ENCODE assay signal across 10 cellular contexts in genomic region chr16:81491522-81492188, GRCh38. TPM values are rescaled to one million over a fixed set of nuclear protein-coding genes. Genes with fewer than 3 reads are reported as not detected.
DNase-seq lines count a peak whose midpoint lies in the region; ATAC-seq and TF ChIP-seq lines count a peak whose summit lies in the region.
"Had no signal": no experiment of that assay in that cellular context is flagged by ENCODE, and none has a peak within 500 bp of the region (broad histone marks: within the 10 kb centered on the region; RNA-seq: fewer than 3 reads in every experiment).

No MANE protein-coding gene starts in this region.

- H3K9me3 ChIP-seq in right atrium auricular region, result no peaks in the 10 kb centered on the region
- no peaks in the 10 kb centered on the region for H3K9me3 ChIP-seq in vagina

- H3K36me3 Mint-ChIP-seq in stimulated activated effector memory CD8-positive, alpha-beta T cell treated with anti-CD3 and anti-CD28 coated beads, Interleukin-12 subunit alpha, Interleukin-12 subunit beta, amount 100 ng/mL, for 72 hours, result peaks cover 5% of the 10 kb centered on the region

- TF ChIP-seq CTCF in right atrium auricular region (IDR thresholded peaks at IDR 0.05) (no peak), vagina (IDR thresholded peaks at IDR 0.05) (no peak)

- H3K36me3 ChIP-seq in right atrium auricular region, result no peaks in the 10 kb centered on the region
- H3K36me3 ChIP-seq in vagina, result no peaks in the 10 kb centered on the region

- no peaks in the 10 kb centered on the region for H3K9me3 Mint-ChIP-seq in stimulated activated effector memory CD8-positive, alpha-beta T cell treated with anti-CD3 and anti-CD28 coated beads, Interleukin-12 subunit alpha, Interleukin-12 subunit beta, amount 100 ng/mL, for 72 hours
- H3K9me3 Mint-ChIP-seq: activated CD4-positive, alpha-beta T cell treated with anti-CD3 and anti-CD28 coated beads, Interleukin-2, amount 10 ng/mL, durations not matched to agents 7 days and 5 days had no signal

- H3K4me3 Mint-ChIP-seq in stimulated activated effector memory CD8-positive, alpha-beta T cell treated with anti-CD3 and anti-CD28 coated beads, Interleukin-12 subunit alpha, Interleukin-12 subunit beta, amount 100 ng/mL, for 72 hours, result no peak overlapping the region
- H3K4me3 Mint-ChIP-seq: activated CD4-positive, alpha-beta T cell treated with anti-CD3 and anti-CD28 coated beads, Interleukin-2, amount 10 ng/mL, durations not matched to agents 7 days and 5 days had no signal

- H3K4me1 Mint-ChIP-seq in stimulated activated effector memory CD8-positive, alpha-beta T cell treated with anti-CD3 and anti-CD28 coated beads, Interleukin-12 subunit alpha, Interleukin-12 subunit beta, amount 100 ng/mL, for 72 hours, result peaks cover 62% of the 10 kb centered on the region

- no peak for ATAC-seq in left cardiac atrium
- ATAC-seq in left lobe of liver, result peak; percentile 3
- no peak for ATAC-seq in stimulated activated effector memory CD8-positive, alpha-beta T cell treated with anti-CD3 and anti-CD28 coated beads, Interleukin-12 subunit alpha, Interleukin-12 subunit beta, amount 100 ng/mL, for 72 hours

- peak overlapping the region; percentile 41 to 49 for H3K27ac ChIP-seq in right atrium auricular region
- peak overlapping the region; percentile 95 for H3K27ac ChIP-seq in vagina

- intact Hi-C loops in left cardiac atrium (cut with DNase I) (no loop called here), vagina (cut with DNase I) (no loop called here)

- TF ChIP-seq POLR2A in vagina (IDR thresholded peaks at IDR 0.05), result no peak

- DNase-seq in right atrium auricular region (ENCODE audit: low spot score) (no peak), left cardiac atrium (no peak), astrocyte of the hippocampus (ENCODE audit: low read depth, low spot score) (peak; percentile 43), left lobe of liver (ENCODE audit: low spot score) (no peak), vagina (ENCODE audit: extremely low spot score in 2 of 2) (no peak), NCI-H510A treated with DMSO at 0.1 percent for 48 hours (lab: John Stamatoyannopoulos, UW) (no peak)
- no peak for DNase-seq in stimulated activated effector memory CD8-positive, alpha-beta T cell treated with anti-CD3 and anti-CD28 coated beads, Interleukin-12 subunit alpha, Interleukin-12 subunit beta, amount 100 ng/mL, for 72 hours (ENCODE audit: low spot score in 2 of 2)
- no peak for DNase-seq in stimulated activated CD4-positive, alpha-beta T cell treated with anti-CD3 and anti-CD28 coated beads, Interleukin-1b, Interleukin-23, amount 100 ng/mL, for 48 hours
- DNase-seq: activated CD4-positive, alpha-beta T cell treated with anti-CD3 and anti-CD28 coated beads, Interleukin-2, amount 10 ng/mL, durations not matched to agents 7 days and 5 days; effector memory CD4-positive, alpha-beta T cell had no signal

- H3K4me1 ChIP-seq in right atrium auricular region, result peaks cover 0 to 70% of the 10 kb centered on the region in 2 donors
- peaks cover 92% of the 10 kb centered on the region for H3K4me1 ChIP-seq in vagina

- H3K4me3 ChIP-seq in right atrium auricular region (no peak overlapping the region), vagina (no peak overlapping the region)

- no peak overlapping the region for H3K27ac Mint-ChIP-seq in stimulated activated effector memory CD8-positive, alpha-beta T cell treated with anti-CD3 and anti-CD28 coated beads, Interleukin-12 subunit alpha, Interleukin-12 subunit beta, amount 100 ng/mL, for 72 hours
- H3K27ac Mint-ChIP-seq: activated CD4-positive, alpha-beta T cell treated with anti-CD3 and anti-CD28 coated beads, Interleukin-2, amount 10 ng/mL, durations not matched to agents 7 days and 5 days had no signal

- H3K27me3 ChIP-seq in right atrium auricular region (no peaks in the 10 kb centered on the region), vagina (no peaks in the 10 kb centered on the region)

RNA-seq across cellular contexts. Expression of gene CMIP, which starts 47.0 kb away (rescaled TPM):
- total RNA-seq in right atrium auricular region (10 to 100 TPM in 1 of 2 donors, 1 to 10 TPM in 1; 7.7 to 19.2 TPM), left cardiac atrium (10 to 100 TPM; 18.1 to 34.9 TPM), left lobe of liver (15.4 TPM), vagina (66.3 TPM)
